ENCODE assay signal across 10 cellular contexts in genomic region chr11:114058026-114058706, GRCh38. TPM values are rescaled to one million over a fixed set of nuclear protein-coding genes. Genes with fewer than 3 reads are reported as not detected.
DNase-seq lines count a peak whose midpoint lies in the region; ATAC-seq and TF ChIP-seq lines count a peak whose summit lies in the region.
"Had no signal": no experiment of that assay in that cellular context is flagged by ENCODE, and none has a peak within 500 bp of the region (broad histone marks: within the 10 kb centered on the region; RNA-seq: fewer than 3 reads in every experiment).

No MANE protein-coding gene starts in this region.

- TF ChIP-seq CTCF in GM23338 (conservative IDR thresholded peaks at IDR 0.05; ENCODE audit: low read depth in 2 of 2) (no peak), GM10266 (IDR thresholded peaks at IDR 0.05; ENCODE audit: control insufficient read depth, insufficient read depth, low read depth, missing control alignments) (no peak)

- H3K36me3 ChIP-seq in GM23338 (ENCODE audit: insufficient read depth) = no peaks in the 10 kb centered on the region
- H3K36me3 ChIP-seq in iPS-18a (ENCODE audit: control insufficient read depth, low read depth, low read length) = no peaks in the 10 kb centered on the region
- H3K36me3 ChIP-seq in SJCRH30 = no peaks in the 10 kb centered on the region

- H3K9me3 Mint-ChIP-seq in GM23338 = no peaks in the 10 kb centered on the region; the same call in 2 of the 3 replicates
- H3K9me3 Mint-ChIP-seq: dendritic cell treated with granulocyte-macrophage colony-stimulating factor and Interleukin-4, amounts not matched to agents 40 ng/mL and 50 ng/mL, for 4 days had no signal

- H3F3A ChIP-seq in GM23338 (replicated peaks; ENCODE audit: low read depth) = peaks cover 9% of the 10 kb centered on the region; the same call in 1 of the 2 replicates

- CTCF ChIA-PET in HEK293T (lab: Yijun Ruan, JAX) = interaction anchor here (0.6 kb wide), 1 partner anchor 899 kb away, joined by 5 read pairs; no protein-coding TSS in a partner anchor

- peak overlapping the region; percentile 74 for H3K4me3 Mint-ChIP-seq in GM23338

- H3K4me1 ChIP-seq in GM23338 (ENCODE audit: insufficient read depth) (peaks cover 22% of the 10 kb centered on the region), iPS-18a (ENCODE audit: control insufficient read depth, low read depth, low read length) (peaks cover 26% of the 10 kb centered on the region), SJCRH30 (no peaks in the 10 kb centered on the region)

- H2AFZ ChIP-seq in GM23338 = peak overlapping the region; percentile 97

- H3K9me3 ChIP-seq in iPS-18a (ENCODE audit: control insufficient read depth, low read depth, low read length) (no peaks in the 10 kb centered on the region), SJCRH30 (replicated peaks) (no peaks in the 10 kb centered on the region)

- no peak overlapping the region for H3K9ac ChIP-seq in iPS-18a (ENCODE audit: low read length)

- no peaks in the 10 kb centered on the region for H3K79me2 ChIP-seq in GM23338 (replicated peaks; ENCODE audit: insufficient read depth)

- no peaks in the 10 kb centered on the region; the same call in 1 of the 2 replicates for H4K20me1 ChIP-seq in GM23338 (replicated peaks; ENCODE audit: insufficient read depth)

- no peaks in the 10 kb centered on the region; the same call in 2 of the 3 replicates for H3K36me3 Mint-ChIP-seq in GM23338 (ENCODE audit: low read depth)

- H3K4me1 Mint-ChIP-seq in GM23338 = peaks cover 23% of the 10 kb centered on the region

- POLR2A ChIA-PET in HEK293T (lab: Yijun Ruan, JAX) = no interaction called here

- ATAC-seq in GM23338 = peak; percentile 21

- H3K27ac ChIP-seq in GM23338 (ENCODE audit: low read depth) = no peak overlapping the region
- H3K27ac ChIP-seq in angular gyrus (ENCODE audit: low read depth, low read length) = peak overlapping the region; percentile 85
- H3K27ac ChIP-seq in iPS-18a (ENCODE audit: low read length) = no peak overlapping the region
- no peak overlapping the region for H3K27ac ChIP-seq in SJCRH30

- peaks cover 86% of the 10 kb centered on the region for H3K27me3 ChIP-seq in GM23338 (ENCODE audit: insufficient read depth)
- peaks cover 94% of the 10 kb centered on the region for H3K27me3 ChIP-seq in iPS-18a (ENCODE audit: control insufficient read depth, insufficient read depth, low read length)
- no peaks in the 10 kb centered on the region for H3K27me3 ChIP-seq in SJCRH30

- peak overlapping the region; percentile 86 for H3K4me2 ChIP-seq in GM23338

- H3K9me2 ChIP-seq in GM23338 (ENCODE audit: insufficient read depth) = no peaks in the 10 kb centered on the region

- DNase-seq in GM23338 (ENCODE audit: low spot score) (peak; percentile 61), retina (peak; percentile 41), RKO (ENCODE audit: low spot score) (no peak), HEK293T (ENCODE audit: extremely low spot score) (no peak), GM10266 (ENCODE audit: extremely low spot score) (no peak), SJCRH30 (no peak)
- DNase-seq: T-helper 1 cell had no signal

- no peak overlapping the region for H3K27ac Mint-ChIP-seq in GM23338
- H3K27ac Mint-ChIP-seq: dendritic cell treated with granulocyte-macrophage colony-stimulating factor and Interleukin-4, amounts not matched to agents 40 ng/mL and 50 ng/mL, for 4 days had no signal

- H3K27me3 Mint-ChIP-seq in GM23338 (ENCODE audit: insufficient read depth, low read depth, poor library complexity) = peaks cover 69% of the 10 kb centered on the region

- H3K4me3 ChIP-seq in GM23338 = peak overlapping the region; percentile 67
- peak overlapping the region; percentile 57 for H3K4me3 ChIP-seq in iPS-18a (ENCODE audit: low read length)
- H3K4me3 ChIP-seq in SJCRH30 = no peak overlapping the region

TF ChIP-seq in GM23338, 12 proteins besides CTCF, POLR2A, EP300 and RAD21:
- TF ChIP-seq JUNB (IDR thresholded peaks at IDR 0.05; ENCODE audit: unreplicated experiment) = no peak
- TF ChIP-seq EZH2 (IDR thresholded peaks at IDR 0.05; ENCODE audit: low read depth, unreplicated experiment) = peak; percentile 68
- TF ChIP-seq CREB1 (CRISPR knock-in tag; IDR thresholded peaks at IDR 0.05; ENCODE audit: low read depth) = no peak
- no peak for TF ChIP-seq POLR2AphosphoS5 (IDR thresholded peaks at IDR 0.05; ENCODE audit: low read depth)
- no peak for TF ChIP-seq ETS1 (IDR thresholded peaks at IDR 0.05)
- no peak for TF ChIP-seq NANOG (IDR thresholded peaks at IDR 0.05; ENCODE audit: borderline replicate concordance)

TF ChIP-seq in HEK293T, 16 proteins besides CTCF, POLR2A, EP300 and RAD21:
- TF ChIP-seq ARNT (IDR thresholded peaks at IDR 0.05) (no peak), BHLHE40 (IDR thresholded peaks at IDR 0.05; ENCODE audit: borderline replicate concordance) (no peak), HDGF (IDR thresholded peaks at IDR 0.05; ENCODE audit: borderline replicate concordance) (no peak), FOXM1 (IDR thresholded peaks at IDR 0.05; ENCODE audit: borderline replicate concordance) (no peak), PKNOX1 (IDR thresholded peaks at IDR 0.05) (no peak), L3MBTL2 (conservative IDR thresholded peaks at IDR 0.05) (no peak), ZNF384 (IDR thresholded peaks at IDR 0.05) (no peak), NFRKB (IDR thresholded peaks at IDR 0.05) (no peak), FOXK2 (IDR thresholded peaks at IDR 0.05) (no peak), ELF4 (IDR thresholded peaks at IDR 0.05) (no peak), SUZ12 (IDR thresholded peaks at IDR 0.05) (no peak), TARDBP (IDR thresholded peaks at IDR 0.05) (no peak), SP1 (IDR thresholded peaks at IDR 0.05) (no peak), LEF1 (IDR thresholded peaks at IDR 0.05; ENCODE audit: borderline replicate concordance) (no peak), CTBP1 (IDR thresholded peaks at IDR 0.05; ENCODE audit: borderline replicate concordance) (no peak), FOXA1 (IDR thresholded peaks at IDR 0.05) (no peak)

RNA-seq across cellular contexts. Expression of gene ZBTB16, which starts 1.3 kb away (rescaled TPM):
- 0.19 and 1.4 TPM in 2 replicates for total RNA-seq in GM23338 (2014; rRNA removed; shearing (Covaris generic))
- polyA plus RNA-seq in GM23338 (2016; fragmentation: Nextera tagmentation; extraction: Ambion mirVana) = 0.29 and 0.78 TPM in 2 replicates
- total RNA-seq in SJCRH30 (2014; rRNA removed; shearing (Covaris generic)) = not detected in 2 replicates

Comparison
In these comparisons a context has a peak if more than half of its experiments do, and no peak if none do; other contexts are left out.
1. DNase-seq: peak in GM23338 (single experiment) and retina (single experiment); none in RKO (single experiment), HEK293T (single experiment), GM10266 (single experiment) and SJCRH30 (0 of 2).